16 cellular contexts compared by ENCODE assay signal in the genomic region with DNA sequence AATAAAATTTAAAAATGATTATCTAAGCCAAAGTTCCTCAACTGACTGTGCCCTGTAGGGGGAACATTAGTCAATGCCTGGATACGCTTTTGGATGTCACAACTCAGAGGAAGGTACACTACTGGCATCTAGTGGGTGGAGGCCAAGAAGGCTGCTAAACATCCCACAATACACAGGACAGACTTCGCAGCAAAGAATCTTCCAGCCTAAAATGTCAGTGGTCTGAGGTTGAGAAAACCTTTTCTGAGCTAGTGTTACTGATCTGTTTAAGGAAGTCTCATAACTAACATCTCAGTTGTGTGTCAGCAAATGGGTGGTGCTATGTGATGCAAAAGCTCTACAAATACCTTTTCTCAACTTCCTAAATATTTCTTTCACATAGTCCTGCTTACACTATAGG. TPM values are rescaled to one million over a fixed set of nuclear protein-coding genes. Genes with fewer than 3 reads are reported as not detected.
DNase-seq lines count a peak whose midpoint lies in the region; ATAC-seq and TF ChIP-seq lines count a peak whose summit lies in the region.
"Had no signal": no experiment of that assay in that cellular context is flagged by ENCODE, and none has a peak within 500 bp of the region (broad histone marks: within the 10 kb centered on the region; RNA-seq: fewer than 3 reads in every experiment).

No MANE protein-coding gene starts in this region.

- no peaks in the 10 kb centered on the region for H3K9me3 Mint-ChIP-seq in natural killer cell treated with Interleukin-12 subunit alpha and Interleukin-12 subunit beta and Interleukin-15 and Interleukin-18, amount 100 ng/mL, for 72 hours
- H3K9me3 Mint-ChIP-seq: CD4-positive, alpha-beta T cell had no signal

- no peaks in the 10 kb centered on the region for H3K4me1 Mint-ChIP-seq in natural killer cell treated with Interleukin-12 subunit alpha and Interleukin-12 subunit beta and Interleukin-15 and Interleukin-18, amount 100 ng/mL, for 72 hours (ENCODE audit: low read depth in 2 of 2)
- H3K4me1 Mint-ChIP-seq: memory B cell, WTC11 had no signal

- TF ChIP-seq CTCF in LNCAP (IDR thresholded peaks at IDR 0.05), result 0 out of 2 replicates have a peak, but pooled peaks have one; percentile 14

- H3K27me3 Mint-ChIP-seq in natural killer cell treated with Interleukin-12 subunit alpha and Interleukin-12 subunit beta and Interleukin-15 and Interleukin-18, amount 100 ng/mL, for 72 hours, result peaks cover 7 to 12% of the 10 kb centered on the region in 2 donors
- H3K27me3 Mint-ChIP-seq: memory B cell had no signal

- peak; percentile 29 for ATAC-seq in left lobe of liver
- no peak for ATAC-seq in GM18520 (IDR thresholded peaks at IDR 0.05; ENCODE audit: unreplicated experiment)
- ATAC-seq in natural killer cell treated with Interleukin-12 subunit alpha and Interleukin-12 subunit beta and Interleukin-15 and Interleukin-18, amount 100 ng/mL, for 72 hours, result no peak
- ATAC-seq: WTC11 had no signal

- DNase-seq in CD1c-positive myeloid dendritic cell (ENCODE audit: extremely low spot score), result peak; percentile 88
- peak; percentile 46 for DNase-seq in SKM-1 treated with dmso at 0.1 percent for 144 hours (lab: John Stamatoyannopoulos, UW; ENCODE audit: unreplicated experiment)
- no peak for DNase-seq in left lobe of liver (ENCODE audit: low spot score)
- DNase-seq in AG20443 (ENCODE audit: low spot score), result no peak
- DNase-seq in NCI-H1092 treated with DMSO at 0.1 percent for 48 hours (lab: John Stamatoyannopoulos, UW), result no peak
- no peak for DNase-seq in natural killer cell treated with Interleukin-12 subunit alpha and Interleukin-12 subunit beta and Interleukin-15 and Interleukin-18, amount 100 ng/mL, for 72 hours (ENCODE audit: low spot score)
- DNase-seq: CD4-positive, alpha-beta T cell; central memory CD4-positive, alpha-beta T cell; NCI-H69 had no signal

- no peak overlapping the region for H3K4me3 Mint-ChIP-seq in natural killer cell treated with Interleukin-12 subunit alpha and Interleukin-12 subunit beta and Interleukin-15 and Interleukin-18, amount 100 ng/mL, for 72 hours
- H3K4me3 Mint-ChIP-seq: activated naive CD8-positive, alpha-beta T cell; CD4-positive, alpha-beta T cell; memory B cell; WTC11 had no signal

- peaks cover 6% of the 10 kb centered on the region for H3K36me3 Mint-ChIP-seq in natural killer cell treated with Interleukin-12 subunit alpha and Interleukin-12 subunit beta and Interleukin-15 and Interleukin-18, amount 100 ng/mL, for 72 hours

- H3K27ac Mint-ChIP-seq in natural killer cell treated with Interleukin-12 subunit alpha and Interleukin-12 subunit beta and Interleukin-15 and Interleukin-18, amount 100 ng/mL, for 72 hours, result no peak overlapping the region
- H3K27ac Mint-ChIP-seq: activated naive CD8-positive, alpha-beta T cell; CD4-positive, alpha-beta T cell; memory B cell; WTC11 had no signal

RNA-seq across cellular contexts. Expression of gene LDHAL6B, which starts 20.9 kb away (rescaled TPM):
- not detected for total RNA-seq in left lobe of liver
- not detected for total RNA-seq in natural killer cell treated with Interleukin-12 subunit alpha and Interleukin-12 subunit beta and Interleukin-15 and Interleukin-18, amount 100 ng/mL, for 72 hours
- total RNA-seq: CD4-positive, alpha-beta T cell; SJSA1; subcutaneous adipose tissue; WTC11 had no signal

Comparison
In these comparisons a context has a peak if more than half of its experiments do, and no peak if none do; other contexts are left out.
1. DNase-seq: peak in CD1c-positive myeloid dendritic cell (single experiment) and SKM-1 treated with dmso at 0.1 percent for 144 hours (single experiment); none in left lobe of liver (single experiment), AG20443 (single experiment), NCI-H1092 treated with DMSO at 0.1 percent for 48 hours (single experiment) and natural killer cell treated with Interleukin-12 subunit alpha and Interleukin-12 subunit beta and Interleukin-15 and Interleukin-18, amount 100 ng/mL, for 72 hours (single experiment).